ENCODE assay signal across 13 cellular contexts in genomic region chr5:173011602-173012001, GRCh38. TPM values are rescaled to one million over a fixed set of nuclear protein-coding genes. Genes with fewer than 3 reads are reported as not detected.
DNase-seq lines count a peak whose midpoint lies in the region; ATAC-seq and TF ChIP-seq lines count a peak whose summit lies in the region.
"Had no signal": no experiment of that assay in that cellular context is flagged by ENCODE, and none has a peak within 500 bp of the region (broad histone marks: within the 10 kb centered on the region; RNA-seq: fewer than 3 reads in every experiment).

No MANE protein-coding gene starts in this region.

- CTCF ChIA-PET in MCF 10A (lab: Yijun Ruan, JAX): interaction anchor here (0.7 to 0.8 kb wide), 2 partner anchors 175 to 1708 kb away, joined by 3 to 6 read pairs; no protein-coding TSS in a partner anchor
- CTCF ChIA-PET in mammary epithelial cell (lab: Charles Lee; ENCODE audit: low non-redundant PET): no interaction called here

- TF ChIP-seq POLR2A in breast epithelium (IDR thresholded peaks at IDR 0.05) (no peak), upper lobe of left lung (IDR thresholded peaks at IDR 0.05) (peak in 1 of 4 donors; percentile 23)

- H3K4me1 Mint-ChIP-seq in MCF 10A (ENCODE audit: insufficient read depth, unreplicated experiment) (peaks cover 43% of the 10 kb centered on the region), neural progenitor cell (peaks cover 24% of the 10 kb centered on the region)

- no TSS peak for BruUV-seq in MCF 10A (replicated peaks; lab: Mats Ljungman, UMichigan)
- no TSS peak for BruUV-seq in mammary epithelial cell (replicated peaks; lab: Mats Ljungman, UMichigan)

- no peak overlapping the region for H3K9ac ChIP-seq in mammary epithelial cell (ENCODE audit: insufficient read depth, low read length)
- no peak overlapping the region for H3K9ac ChIP-seq in neural progenitor cell
- no peak overlapping the region for H3K9ac ChIP-seq in mesendoderm (ENCODE audit: low read length)

- H3K4ac ChIP-seq in mesendoderm (ENCODE audit: low read depth, low read length): no peak overlapping the region

- H2AFZ ChIP-seq in mammary epithelial cell (ENCODE audit: low read depth, low read length) (no peak overlapping the region), neural progenitor cell (replicated peaks) (no peak overlapping the region)

- dilution Hi-C loops in mammary epithelial cell (cut with HindIII; ENCODE audit: low sequenced_read_pairs): no loop called here

- H3K27ac Mint-ChIP-seq in MCF 10A (ENCODE audit: low read depth, unreplicated experiment) (peak overlapping the region; percentile 75), neural progenitor cell (no peak overlapping the region)

- H4K5ac ChIP-seq in mesendoderm (ENCODE audit: low read length): no peak overlapping the region

- intact Hi-C loops in MCF 10A (cut with micrococcal nuclease) (no loop called here), mammary epithelial cell (cut with micrococcal nuclease) (no loop called here), breast epithelium (cut with DNase I; ENCODE audit: low total_unique reads) (no loop called here)

- H3F3A ChIP-seq in neural progenitor cell (ENCODE audit: low read depth): peaks cover 4% of the 10 kb centered on the region

- WGBS in mammary epithelial cell (ENCODE audit: low coverage, missing lambda C conversion rate): 64% methylated on average over 5 of the region's 5 CpGs
- WGBS in lung, 2 donors: 41 to 49% methylated on average over 5 of the region's 5 CpGs
- 38 to 40% methylated on average over 5 of the region's 5 CpGs for WGBS in upper lobe of left lung, 2 donors
- no CpG with 5 or more reads among the region's 5 CpGs for WGBS in mesendoderm (ENCODE audit: extremely low coverage, insufficient coverage, low lambda C conversion rate)

- TF ChIP-seq CTCF in MCF 10A (IDR thresholded peaks at IDR 0.05; ENCODE audit: unreplicated experiment) (no peak), mammary epithelial cell (conservative IDR thresholded peaks at IDR 0.05 in 1 of 2, IDR thresholded peaks at IDR 0.05 in 1 of 2; ENCODE audit: extremely low read depth in 1 of 2, insufficient read depth in 1 of 2, low read depth in 1 of 2, low read length in 2 of 2) (no peak), breast epithelium (IDR thresholded peaks at IDR 0.05) (no peak), lung (IDR thresholded peaks at IDR 0.05; ENCODE audit: control extremely low read depth, extremely low read depth) (no peak), upper lobe of left lung (IDR thresholded peaks at IDR 0.05) (no peak), neural progenitor cell (IDR thresholded peaks at IDR 0.05) (no peak)

- H3K27me3 Mint-ChIP-seq in MCF 10A (ENCODE audit: insufficient read depth, unreplicated experiment) (no peaks in the 10 kb centered on the region), neural progenitor cell (ENCODE audit: insufficient read depth, low read depth) (peaks cover 4% of the 10 kb centered on the region)

- peak; percentile 39 for ATAC-seq in lung (ENCODE audit: insufficient read depth, low FRiP score)
- peak; percentile 59 to 80 for ATAC-seq in upper lobe of left lung (ENCODE audit: low FRiP score in 2 of 2)

- DNase-seq in MCF 10A (ENCODE audit: unreplicated experiment) (peak; percentile 36), mammary epithelial cell (no peak), breast epithelium (ENCODE audit: low spot score in 2 of 2) (no peak), lung (ENCODE audit: low spot score) (no peak), upper lobe of left lung (peak in 1 of 2 donors; percentile 40), neural progenitor cell (ENCODE audit: low spot score) (no peak), HT-29 (ENCODE audit: low spot score) (no peak), mesendoderm (no peak)
- DNase-seq: aorta, NCI-H1694, NCI-H345, retina, WERI-Rb-1 had no signal

- TF ChIP-seq EP300 in upper lobe of left lung (IDR thresholded peaks at IDR 0.05): peak in 2 of 4 donors; percentile 58 to 94

- no peak overlapping the region for H3K18ac ChIP-seq in mesendoderm (ENCODE audit: low read length)

- in situ Hi-C loops in mammary epithelial cell (cut with MboI; ENCODE audit: low sequenced_read_pairs in 2 of 2): no loop called here

- H4K8ac ChIP-seq in mesendoderm (ENCODE audit: low read depth, low read length): no peak overlapping the region

- H3K56ac ChIP-seq in mesendoderm (ENCODE audit: low read length): no peak overlapping the region

- H2AK5ac ChIP-seq in mesendoderm (ENCODE audit: low read length): no peak overlapping the region

- no peak overlapping the region for H3K23ac ChIP-seq in mesendoderm (ENCODE audit: low read length)

- H3K36me3 ChIP-seq in mammary epithelial cell (ENCODE audit: insufficient read depth, low read length): peaks cover 2% of the 10 kb centered on the region
- no peaks in the 10 kb centered on the region for H3K36me3 ChIP-seq in breast epithelium
- H3K36me3 ChIP-seq in lung (ENCODE audit: control insufficient read depth in 2 of 2, insufficient read depth in 2 of 2, low read length in 2 of 2): peaks cover 0 to 2% of the 10 kb centered on the region in 2 donors
- no peaks in the 10 kb centered on the region for H3K36me3 ChIP-seq in upper lobe of left lung
- H3K36me3 ChIP-seq in neural progenitor cell: no peaks in the 10 kb centered on the region
- H3K36me3 ChIP-seq in mesendoderm (ENCODE audit: control insufficient read depth, insufficient read depth, low read length): no peaks in the 10 kb centered on the region
- H3K36me3 ChIP-seq: WERI-Rb-1 had no signal

- no peak overlapping the region for H3K4me3 ChIP-seq in mammary epithelial cell (replicated peaks in 1 of 3; ENCODE audit: insufficient read depth in 1 of 3, low read depth in 2 of 3, low read length in 3 of 3)
- no peak overlapping the region for H3K4me3 ChIP-seq in breast epithelium
- H3K4me3 ChIP-seq in lung: no peak overlapping the region
- H3K4me3 ChIP-seq in upper lobe of left lung: no peak overlapping the region
- no peak overlapping the region for H3K4me3 ChIP-seq in neural progenitor cell
- H3K4me3 ChIP-seq in mesendoderm (ENCODE audit: low read length): no peak overlapping the region

- peaks cover 43% of the 10 kb centered on the region for H3K36me3 Mint-ChIP-seq in MCF 10A (ENCODE audit: insufficient read depth, unreplicated experiment)
- peaks cover 2% of the 10 kb centered on the region for H3K36me3 Mint-ChIP-seq in neural progenitor cell

- H3K4me2 ChIP-seq in mammary epithelial cell (ENCODE audit: insufficient read depth, low read depth, low read length) (no peak overlapping the region), neural progenitor cell (no peak overlapping the region), mesendoderm (ENCODE audit: low read length) (no peak overlapping the region)

- H3K4me3 Mint-ChIP-seq in MCF 10A (ENCODE audit: unreplicated experiment) (peak overlapping the region; percentile 32), neural progenitor cell (no peak overlapping the region)

- POLR2A ChIA-PET in MCF 10A (lab: Yijun Ruan, JAX): interaction anchor here (0.6 to 2.1 kb wide), 3 partner anchors 17 to 375 kb away, joined by 3 to 15 read pairs (median 3); partner anchors contain the start of gene ATP6V0E1

- H3K27ac ChIP-seq in mammary epithelial cell (ENCODE audit: insufficient read depth, low read depth, low read length): no peak overlapping the region
- H3K27ac ChIP-seq in breast epithelium: peak overlapping the region; percentile 64 to 75
- H3K27ac ChIP-seq in lung (ENCODE audit: low read depth in 1 of 2, low read length in 1 of 2): no peak overlapping the region
- H3K27ac ChIP-seq in upper lobe of left lung: peak overlapping the region; percentile 49 to 83 (median 74)
- no peak overlapping the region for H3K27ac ChIP-seq in neural progenitor cell
- H3K27ac ChIP-seq in mesendoderm (ENCODE audit: low read depth, low read length): no peak overlapping the region
- H3K27ac ChIP-seq: WERI-Rb-1 had no signal

- H3K9me3 Mint-ChIP-seq in MCF 10A (ENCODE audit: unreplicated experiment): no peaks in the 10 kb centered on the region
- H3K9me3 Mint-ChIP-seq in neural progenitor cell: no peaks in the 10 kb centered on the region

- H4K20me1 ChIP-seq in mammary epithelial cell (ENCODE audit: insufficient read depth, low read length) (no peaks in the 10 kb centered on the region), neural progenitor cell (ENCODE audit: low read depth) (peaks cover 9% of the 10 kb centered on the region)

- H3K27me3 ChIP-seq in mammary epithelial cell (ENCODE audit: insufficient read depth, low read length) (no peaks in the 10 kb centered on the region), breast epithelium (no peaks in the 10 kb centered on the region), lung (ENCODE audit: control insufficient read depth, insufficient read depth) (no peaks in the 10 kb centered on the region), upper lobe of left lung (no peaks in the 10 kb centered on the region), neural progenitor cell (no peaks in the 10 kb centered on the region), mesendoderm (ENCODE audit: insufficient read depth, low read length, poor library complexity) (no peaks in the 10 kb centered on the region)

- peaks cover 88% of the 10 kb centered on the region for H3K79me2 ChIP-seq in mammary epithelial cell (ENCODE audit: insufficient read depth, low read length)
- peaks cover 86% of the 10 kb centered on the region for H3K79me2 ChIP-seq in neural progenitor cell (ENCODE audit: low read depth)
- peaks cover 6% of the 10 kb centered on the region for H3K79me2 ChIP-seq in mesendoderm (ENCODE audit: control insufficient read depth, insufficient read depth, low read length)

- H2BK120ac ChIP-seq in mesendoderm (ENCODE audit: low read depth, low read length): no peak overlapping the region

- peaks cover 9% of the 10 kb centered on the region for H3K4me1 ChIP-seq in mammary epithelial cell (ENCODE audit: insufficient read depth, low read length)
- peaks cover 10 to 17% of the 10 kb centered on the region in 2 donors for H3K4me1 ChIP-seq in breast epithelium
- H3K4me1 ChIP-seq in lung (ENCODE audit: control insufficient read depth in 2 of 2, insufficient read depth in 2 of 2, low read length in 2 of 2): peaks cover 9 to 20% of the 10 kb centered on the region in 2 donors
- H3K4me1 ChIP-seq in upper lobe of left lung: peaks cover 58 to 87% (median 71%) of the 10 kb centered on the region in 4 donors
- H3K4me1 ChIP-seq in neural progenitor cell: peaks cover 19% of the 10 kb centered on the region
- H3K4me1 ChIP-seq in mesendoderm (ENCODE audit: control insufficient read depth, low read depth, low read length): peaks cover 10% of the 10 kb centered on the region

- H3K9me3 ChIP-seq in mammary epithelial cell (replicated peaks; ENCODE audit: insufficient read depth, low read length): no peaks in the 10 kb centered on the region
- no peaks in the 10 kb centered on the region for H3K9me3 ChIP-seq in breast epithelium
- no peaks in the 10 kb centered on the region for H3K9me3 ChIP-seq in lung (ENCODE audit: control insufficient read depth in 2 of 2, insufficient read depth in 1 of 2, low read length in 1 of 2)
- H3K9me3 ChIP-seq in upper lobe of left lung: no peaks in the 10 kb centered on the region
- no peaks in the 10 kb centered on the region for H3K9me3 ChIP-seq in neural progenitor cell (ENCODE audit: low read depth)

- peaks cover 10% of the 10 kb centered on the region for H3K79me1 ChIP-seq in mesendoderm (ENCODE audit: low read length)

- no peak overlapping the region for H2BK5ac ChIP-seq in mesendoderm (ENCODE audit: low read length)

- no peak overlapping the region for H2BK15ac ChIP-seq in mesendoderm (replicated peaks; ENCODE audit: low read depth)

RNA-seq across cellular contexts. Expression of gene ATP6V0E1, which starts 28.0 kb away (rescaled TPM):
- total RNA-seq in MCF 10A (2022): 171 and 243 TPM in 2 replicates
- 100 to 1,000 TPM; 147 to 154 TPM for total RNA-seq in mammary epithelial cell
- polyA plus RNA-seq in mammary epithelial cell: 213 TPM
- 157 TPM for polyA minus RNA-seq in mammary epithelial cell
- total RNA-seq in breast epithelium: 100 to 1,000 TPM; 173 to 219 (median 185) TPM
- 100 to 1,000 TPM; 113 to 262 TPM for total RNA-seq in lung
- 100 to 1,000 TPM; 444 to 502 TPM for polyA plus RNA-seq in lung
- 100 to 1,000 TPM in 4 of 6 donors, 10 to 100 TPM in 2; 58.7 to 317 (median 198) TPM for total RNA-seq in upper lobe of left lung
- 43.7 and 72.4 TPM in 2 replicates for total RNA-seq in neural progenitor cell (ENCODE audit: low replicate concordance)
- 90.3 and 90.5 TPM in 2 replicates for total RNA-seq in HT-29 (2014; rRNA removed; shearing (Covaris generic))
- polyA plus RNA-seq in mesendoderm (2013, experiment 1 of 2): 158 TPM
- 151 TPM for polyA plus RNA-seq in mesendoderm (2013, experiment 2 of 2)

RNA-seq across cellular contexts. Expression of gene CREBRF, which starts 44.5 kb away (rescaled TPM):
- total RNA-seq in MCF 10A (2022) (16.2 and 22.7 TPM in 2 replicates), mammary epithelial cell (10 to 100 TPM in 1 of 2 donors, 1 to 10 TPM in 1; 8.0 to 17.2 TPM), breast epithelium (10 to 100 TPM; 51.1 to 77.1 (median 63.8) TPM), lung (10 to 100 TPM; 22.8 to 48.5 TPM), upper lobe of left lung (10 to 100 TPM; 22.0 to 65.0 (median 38.0) TPM), neural progenitor cell (ENCODE audit: low replicate concordance) (13.0 and 14.3 TPM in 2 replicates)
- polyA plus RNA-seq in mammary epithelial cell (1.6 TPM), lung (1 to 10 TPM; 8.1 to 8.7 TPM)
- 17.0 TPM for polyA minus RNA-seq in mammary epithelial cell
- 3.8 and 6.0 TPM in 2 replicates for total RNA-seq in HT-29 (2014; rRNA removed; shearing (Covaris generic))
- polyA plus RNA-seq in mesendoderm (2013, experiment 1 of 2): 1.0 TPM
- 1.1 TPM for polyA plus RNA-seq in mesendoderm (2013, experiment 2 of 2)

RNA-seq across cellular contexts. Expression of gene RPL26L1, which starts 52.4 kb away (rescaled TPM):
- total RNA-seq in MCF 10A (2022): 103 and 119 TPM in 2 replicates
- 10 to 100 TPM; 31.8 to 58.5 TPM for total RNA-seq in mammary epithelial cell
- 120 TPM for polyA plus RNA-seq in mammary epithelial cell
- polyA minus RNA-seq in mammary epithelial cell: 11.9 TPM
- total RNA-seq in breast epithelium: 10 to 100 TPM; 21.4 to 34.1 (median 22.0) TPM
- 10 to 100 TPM; 29.2 to 33.8 TPM for total RNA-seq in lung
- polyA plus RNA-seq in lung: 10 to 100 TPM; 69.3 to 81.1 TPM
- total RNA-seq in upper lobe of left lung: 10 to 100 TPM; 10.5 to 31.0 (median 23.9) TPM
- total RNA-seq in neural progenitor cell (ENCODE audit: low replicate concordance): 55.7 and 99.3 TPM in 2 replicates
- total RNA-seq in HT-29 (2014; rRNA removed; shearing (Covaris generic)): 36.6 and 41.9 TPM in 2 replicates
- 99.4 TPM for polyA plus RNA-seq in mesendoderm (2013, experiment 1 of 2)
- polyA plus RNA-seq in mesendoderm (2013, experiment 2 of 2): 101 TPM

Comparison
In these comparisons a context has a peak if more than half of its experiments do, and no peak if none do; other contexts are left out.
1. H3K27ac ChIP-seq: peak in breast epithelium (2 of 2) and upper lobe of left lung (4 of 4); none in mammary epithelial cell (single experiment), lung (0 of 2), neural progenitor cell (single experiment) and mesendoderm (single experiment).